8 cellular contexts compared by ENCODE assay signal in genomic region chr7:149422065-149422913, GRCh38. TPM values are rescaled to one million over a fixed set of nuclear protein-coding genes. Genes with fewer than 3 reads are reported as not detected.
DNase-seq lines count a peak whose midpoint lies in the region; ATAC-seq and TF ChIP-seq lines count a peak whose summit lies in the region.

No MANE protein-coding gene starts in this region.

- TF ChIP-seq POLR2A in right lobe of liver (IDR thresholded peaks at IDR 0.05), result peak; percentile 21

- H3K4me3 ChIP-seq in AG09309 (ENCODE audit: control insufficient read depth, low read depth, low read length) (peak overlapping the region; percentile 31), right lobe of liver (peak overlapping the region; percentile 43 to 64 (median 55))

- DNase-seq in AG09309 (ENCODE audit: low read depth), result no peak
- peak; percentile 39 for DNase-seq in NCI-H2107 treated with DMSO at 0.1 percent for 48 hours (lab: John Stamatoyannopoulos, UW; ENCODE audit: unreplicated experiment)
- peak; percentile 51 to 54 for DNase-seq in activated CD4-positive, alpha-beta T cell treated with anti-CD3 and anti-CD28 coated beads for 24 hours (ENCODE audit: low read depth in 2 of 2)
- peak; percentile 27 for DNase-seq in dedifferentiated amniotic fluid mesenchymal stem cell (ENCODE audit: extremely low spot score)
- peak; percentile 72 to 80 (median 76) for DNase-seq in right lobe of liver
- DNase-seq in stimulated activated CD4-positive, alpha-beta T cell treated with anti-CD3 and anti-CD28 coated beads, TNF-alpha, amount 100 ng/mL, for 24 hours (ENCODE audit: low read depth in 3 of 3), result peak in 2 of 3 experiments; percentile 27 to 68

- H3K27me3 ChIP-seq in right lobe of liver, result no peaks in the 10 kb centered on the region

- ATAC-seq in GM18858 (IDR thresholded peaks at IDR 0.05; ENCODE audit: unreplicated experiment) (peak; percentile 88), HG03060 (IDR thresholded peaks at IDR 0.05; ENCODE audit: low read depth, unreplicated experiment) (peak; percentile 50), right lobe of liver (peak; percentile 94 to 98 (median 97))

- no peaks in the 10 kb centered on the region for H3K9me3 ChIP-seq in right lobe of liver

- 4% methylated on average over 18 of the region's 71 CpGs for WGBS in right lobe of liver (ENCODE audit: insufficient coverage, low coverage, low lambda C conversion rate, missing lambda C conversion rate)

- peaks cover 0 to 6% (median 0%) of the 10 kb centered on the region in 4 donors for H3K4me1 ChIP-seq in right lobe of liver

- H3K36me3 ChIP-seq in right lobe of liver, result no peaks in the 10 kb centered on the region

- peak overlapping the region in 1 of 3 donors; percentile 53 for H3K27ac ChIP-seq in right lobe of liver

- TF ChIP-seq CTCF in AG09309 (IDR thresholded peaks at IDR 0.05; ENCODE audit: control insufficient read depth, insufficient read depth, low read depth, low read length, missing control alignments) (peak; percentile 43), right lobe of liver (IDR thresholded peaks at IDR 0.05) (peak; percentile 53 to 99 (median 70))

- intact Hi-C loops in right lobe of liver (cut with DNase I), result loop anchor here in 1 of 2 donors (10.0 kb wide), 1 partner anchor 117 kb away; no protein-coding TSS in a partner anchor

RNA-seq across cellular contexts. Expression of gene ZNF777, which starts 38.6 kb away (rescaled TPM):
- 1 to 10 TPM; 5.3 to 7.0 (median 5.4) TPM for total RNA-seq in right lobe of liver
